In the genomic region with DNA sequence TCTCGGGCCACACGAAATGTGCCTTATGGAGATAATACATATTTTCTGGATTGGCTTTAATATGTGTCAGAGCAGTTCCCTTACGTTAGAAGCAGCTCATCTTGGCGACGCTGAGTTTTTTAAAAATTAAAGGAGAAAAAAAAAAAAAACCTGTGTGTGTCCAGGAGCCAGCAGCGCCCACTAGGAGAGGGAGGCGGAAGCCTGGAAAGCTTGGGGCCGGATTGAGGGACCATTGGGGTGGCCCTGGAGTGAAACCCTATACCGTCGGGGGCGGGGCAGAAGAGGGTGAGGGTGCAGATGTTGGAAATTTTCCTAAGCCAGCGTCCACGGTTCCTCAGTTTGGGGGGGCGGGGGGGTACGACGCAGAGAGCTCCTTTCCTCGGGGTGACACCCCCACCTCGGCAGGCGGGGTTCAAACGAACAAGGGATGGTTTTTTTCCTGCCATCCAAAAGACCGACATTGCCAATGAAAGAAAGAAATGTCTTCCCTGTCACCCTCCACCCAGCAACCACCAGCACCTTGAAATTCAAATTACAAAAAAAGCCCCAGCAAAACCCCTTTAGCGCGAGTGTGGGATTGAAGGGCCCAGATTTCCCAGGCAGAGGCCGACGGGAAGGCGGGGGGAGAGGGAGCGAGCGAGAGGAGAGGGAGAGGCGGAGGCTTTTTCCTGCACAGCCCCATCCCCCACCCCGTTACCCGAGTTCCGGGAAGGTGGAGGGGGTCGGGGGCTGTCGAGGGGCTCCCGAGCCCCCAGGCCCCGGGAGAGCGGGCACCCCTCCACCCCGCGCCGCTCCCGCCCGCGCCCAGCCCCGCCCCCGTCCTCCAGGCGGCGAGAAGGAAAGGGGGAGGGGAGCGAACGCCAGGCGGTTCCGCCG, we compare ENCODE assay signal across 1 cellular context.
TF ChIP-seq lines count a peak whose summit lies in the region.

No MANE protein-coding gene starts in this region.

TF ChIP-seq in HCT116, 20 proteins besides CTCF, POLR2A, EP300 and RAD21 (continued from another document):
- TF ChIP-seq TCF7L2 (IDR thresholded peaks at IDR 0.05; ENCODE audit: borderline replicate concordance, extremely low read depth, insufficient read depth, insufficient read length), result no peak
- TF ChIP-seq, protein P1, sequence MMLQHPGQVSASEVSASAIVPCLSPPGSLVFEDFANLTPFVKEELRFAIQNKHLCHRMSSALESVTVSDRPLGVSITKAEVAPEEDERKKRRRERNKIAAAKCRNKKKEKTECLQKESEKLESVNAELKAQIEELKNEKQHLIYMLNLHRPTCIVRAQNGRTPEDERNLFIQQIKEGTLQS (IDR thresholded peaks at IDR 0.05), result no peak
- TF ChIP-seq EZH2phosphoT487 (IDR thresholded peaks at IDR 0.05; ENCODE audit: borderline replicate concordance), result no peak
- TF ChIP-seq ZNF274 (IDR thresholded peaks at IDR 0.05; ENCODE audit: low read depth, low read length), result no peak
- TF ChIP-seq CEBPB (IDR thresholded peaks at IDR 0.05; ENCODE audit: low read depth), result no peak
- no peak for TF ChIP-seq YY1 (IDR thresholded peaks at IDR 0.05; ENCODE audit: extremely low read depth, insufficient replicate concordance, low read depth, low read length)
- TF ChIP-seq, protein P2, sequence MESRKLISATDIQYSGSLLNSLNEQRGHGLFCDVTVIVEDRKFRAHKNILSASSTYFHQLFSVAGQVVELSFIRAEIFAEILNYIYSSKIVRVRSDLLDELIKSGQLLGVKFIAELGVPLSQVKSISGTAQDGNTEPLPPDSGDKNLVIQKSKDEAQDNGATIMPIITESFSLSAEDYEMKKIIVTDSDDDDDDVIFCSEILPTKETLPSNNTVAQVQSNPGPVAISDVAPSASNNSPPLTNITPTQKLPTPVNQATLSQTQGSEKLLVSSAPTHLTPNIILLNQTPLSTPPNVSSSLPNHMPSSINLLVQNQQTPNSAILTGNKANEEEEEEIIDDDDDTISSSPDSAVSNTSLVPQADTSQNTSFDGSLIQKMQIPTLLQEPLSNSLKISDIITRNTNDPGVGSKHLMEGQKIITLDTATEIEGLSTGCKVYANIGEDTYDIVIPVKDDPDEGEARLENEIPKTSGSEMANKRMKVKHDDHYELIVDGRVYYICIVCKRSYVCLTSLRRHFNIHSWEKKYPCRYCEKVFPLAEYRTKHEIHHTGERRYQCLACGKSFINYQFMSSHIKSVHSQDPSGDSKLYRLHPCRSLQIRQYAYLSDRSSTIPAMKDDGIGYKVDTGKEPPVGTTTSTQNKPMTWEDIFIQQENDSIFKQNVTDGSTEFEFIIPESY (IDR thresholded peaks at IDR 0.05; ENCODE audit: extremely low read depth, insufficient replicate concordance, low read length), result no peak
- TF ChIP-seq ZFX (IDR thresholded peaks at IDR 0.05), result no peak
